Comparison of ENCODE assay signal across 9 cellular contexts in genomic region chr7:22723171-22723601, GRCh38. TPM values are rescaled to one million over a fixed set of nuclear protein-coding genes. Genes with fewer than 3 reads are reported as not detected.
A peak's percentile ranks its signal among the peaks of the same experiment; 100 is the strongest.
DNase-seq lines count a peak whose midpoint lies in the region; ATAC-seq and TF ChIP-seq lines count a peak whose summit lies in the region.
"Had no signal": no experiment of that assay in that cellular context is flagged by ENCODE, and none has a peak within 500 bp of the region (broad histone marks: within the 10 kb centered on the region; RNA-seq: fewer than 3 reads in every experiment).

No MANE protein-coding gene starts in this region.

- peak overlapping the region; percentile 1 for H3K27ac Mint-ChIP-seq in T-helper 2 cell treated with Interferon-gamma antibody and Interleukin-4, amounts not matched to agents 5 μg/mL and 100 μg/mL, for 36 hours

- H3K36me3 ChIP-seq in body of pancreas (replicated peaks in 1 of 2; ENCODE audit: insufficient read depth in 1 of 2, low read depth in 2 of 2) (no peaks in the 10 kb centered on the region), lower lobe of right lung (no peaks in the 10 kb centered on the region), transverse colon (no peaks in the 10 kb centered on the region)

- H3K4me3 Mint-ChIP-seq in T-helper 2 cell treated with Interferon-gamma antibody and Interleukin-4, amounts not matched to agents 5 μg/mL and 100 μg/mL, for 36 hours, result no peak overlapping the region

- TF ChIP-seq CTCF in body of pancreas (IDR thresholded peaks at IDR 0.05), result no peak
- no peak for TF ChIP-seq CTCF in lower lobe of right lung (IDR thresholded peaks at IDR 0.05)
- no peak for TF ChIP-seq CTCF in transverse colon (IDR thresholded peaks at IDR 0.05)

- H3K4me1 ChIP-seq in body of pancreas, result peaks cover 30% of the 10 kb centered on the region
- H3K4me1 ChIP-seq in lower lobe of right lung, result peaks cover 56% of the 10 kb centered on the region
- peaks cover 5 to 45% (median 9%) of the 10 kb centered on the region in 4 donors for H3K4me1 ChIP-seq in transverse colon

- in situ Hi-C loops in transverse colon (cut with MboI; ENCODE audit: low pct_ligation_motif_present in 1 of 4, low pct_unique_long_range_greater_than_20kb in 1 of 4, low sequenced_read_pairs in 3 of 4), result loop anchor here in 2 of 4 donors (10.0 kb wide), 1 partner anchor 158 kb away; no protein-coding TSS in a partner anchor

- no peaks in the 10 kb centered on the region for H3K27me3 ChIP-seq in body of pancreas
- H3K27me3 ChIP-seq in lower lobe of right lung (ENCODE audit: low read depth), result peaks cover 4% of the 10 kb centered on the region
- H3K27me3 ChIP-seq in transverse colon, result no peaks in the 10 kb centered on the region

- H3K27me3 Mint-ChIP-seq in T-helper 2 cell treated with Interferon-gamma antibody and Interleukin-4, amounts not matched to agents 5 μg/mL and 100 μg/mL, for 36 hours (ENCODE audit: low read depth), result peaks cover 68% of the 10 kb centered on the region

- ATAC-seq in body of pancreas (peak; percentile 10), lower lobe of right lung (peak; percentile 33 to 45), GM18873 (IDR thresholded peaks at IDR 0.05; ENCODE audit: low FRiP score, unreplicated experiment) (no peak)

- WGBS in body of pancreas, 2 donors, result 13 to 28% methylated on average over 2 of the region's 2 CpGs
- 8 to 11% methylated on average over 2 of the region's 2 CpGs for WGBS in transverse colon (ENCODE audit: low coverage in 1 of 2), 2 donors

- peak overlapping the region in 3 of 4 donors; percentile 7 to 54 (median 53) for H3K27ac ChIP-seq in body of pancreas
- peak overlapping the region; percentile 63 for H3K27ac ChIP-seq in lower lobe of right lung
- H3K27ac ChIP-seq in transverse colon, result peak overlapping the region; percentile 47 to 65 (median 62)

- no peak for TF ChIP-seq POLR2A in body of pancreas (IDR thresholded peaks at IDR 0.05)
- no peak for TF ChIP-seq POLR2A in transverse colon (IDR thresholded peaks at IDR 0.05)

- H3K9me3 ChIP-seq in body of pancreas (no peaks in the 10 kb centered on the region), lower lobe of right lung (no peaks in the 10 kb centered on the region), transverse colon (no peaks in the 10 kb centered on the region)

- H3K9me3 Mint-ChIP-seq in T-helper 2 cell treated with Interferon-gamma antibody and Interleukin-4, amounts not matched to agents 5 μg/mL and 100 μg/mL, for 36 hours, result no peaks in the 10 kb centered on the region

- H3K4me1 Mint-ChIP-seq in T-helper 2 cell treated with Interferon-gamma antibody and Interleukin-4, amounts not matched to agents 5 μg/mL and 100 μg/mL, for 36 hours (ENCODE audit: low read depth), result peaks cover 37% of the 10 kb centered on the region

- H3K4me3 ChIP-seq in body of pancreas, result no peak overlapping the region
- H3K4me3 ChIP-seq in lower lobe of right lung, result no peak overlapping the region
- no peak overlapping the region for H3K4me3 ChIP-seq in transverse colon

- no peak for TF ChIP-seq EP300 in transverse colon (IDR thresholded peaks at IDR 0.05; ENCODE audit: low read depth)

- no peak for DNase-seq in T-helper 2 cell treated with Interferon-gamma antibody and Interleukin-4, amounts not matched to agents 5 μg/mL and 100 μg/mL, for 36 hours (ENCODE audit: low spot score)
- DNase-seq in T-helper 2 cell (no peak), body of pancreas (peak; percentile 34 to 65 (median 61)), lower lobe of right lung (peak; percentile 76), transverse colon (peak; percentile 35)
- no peak for DNase-seq in stimulated activated naive CD4-positive, alpha-beta T cell (lab: John Stamatoyannopoulos, UW)
- no peak for DNase-seq in stimulated activated CD4-positive, alpha-beta T cell treated with anti-CD3 and anti-CD28 coated beads, Interleukin-12 subunit alpha, Interleukin-12 subunit beta, amount 100 ng/mL, for 4 hours
- DNase-seq: H7 had no signal

- intact Hi-C loops in body of pancreas (cut with DNase I), result no loop called here
- intact Hi-C loops in lower lobe of right lung (cut with DNase I), result loop anchor here (10.0 kb wide), 1 partner anchor 158 kb away; no protein-coding TSS in a partner anchor
- intact Hi-C loops in transverse colon (cut with DNase I; ENCODE audit: low total_unique reads), result no loop called here

- H3K36me3 Mint-ChIP-seq in T-helper 2 cell treated with Interferon-gamma antibody and Interleukin-4, amounts not matched to agents 5 μg/mL and 100 μg/mL, for 36 hours (ENCODE audit: low read depth), result no peaks in the 10 kb centered on the region

RNA-seq across cellular contexts. Expression of gene IL6, which starts 3.8 kb away (rescaled TPM):
- total RNA-seq in body of pancreas (1 to 10 TPM in 1 of 2 donors, under 1 TPM in 1; 0.99 to 2.9 TPM), lower lobe of right lung (8.2 TPM), transverse colon (10 to 100 TPM in 1 of 4 donors, 1 to 10 TPM in 1, under 1 TPM in 1, not detected in 1; 0.82 to 10.8 (median 1.9) TPM)

Comparison
In these comparisons a context has a peak if more than half of its experiments do, and no peak if none do; other contexts are left out.
1. DNase-seq: peak in body of pancreas (4 of 4), lower lobe of right lung (single experiment) and transverse colon (single experiment); none in T-helper 2 cell treated with Interferon-gamma antibody and Interleukin-4, amounts not matched to agents 5 μg/mL and 100 μg/mL, for 36 hours (single experiment), T-helper 2 cell (0 of 5), stimulated activated naive CD4-positive, alpha-beta T cell (0 of 6) and stimulated activated CD4-positive, alpha-beta T cell treated with anti-CD3 and anti-CD28 coated beads, Interleukin-12 subunit alpha, Interleukin-12 subunit beta, amount 100 ng/mL, for 4 hours (single experiment).
2. Peak in every context shown above with its lines, with median percentiles within 50 percentile points of each other: H3K27ac ChIP-seq.